Comparison of ENCODE assay signal across 1 cellular context in genomic region chr4:13368262-13368661, GRCh38.
TF ChIP-seq lines count a peak whose summit lies in the region.

No MANE protein-coding gene starts in this region.

TF ChIP-seq in K562, 482 proteins besides CTCF, POLR2A, EP300 and RAD21 (continued from another document and continues in another):
- no peak for TF ChIP-seq TFE3 (CRISPR knock-in tag; IDR thresholded peaks at IDR 0.05)
- no peak for TF ChIP-seq PCBP1 (IDR thresholded peaks at IDR 0.05; ENCODE audit: low read depth, low read length, poor library complexity, severe bottlenecking)
- TF ChIP-seq ESRRA (IDR thresholded peaks at IDR 0.05; ENCODE audit: borderline replicate concordance, low read depth) = peak; percentile 76; the same call in 1 of the 2 replicates
- TF ChIP-seq ZNF551 (CRISPR knock-in tag; IDR thresholded peaks at IDR 0.05) = no peak
- TF ChIP-seq, protein P1, sequence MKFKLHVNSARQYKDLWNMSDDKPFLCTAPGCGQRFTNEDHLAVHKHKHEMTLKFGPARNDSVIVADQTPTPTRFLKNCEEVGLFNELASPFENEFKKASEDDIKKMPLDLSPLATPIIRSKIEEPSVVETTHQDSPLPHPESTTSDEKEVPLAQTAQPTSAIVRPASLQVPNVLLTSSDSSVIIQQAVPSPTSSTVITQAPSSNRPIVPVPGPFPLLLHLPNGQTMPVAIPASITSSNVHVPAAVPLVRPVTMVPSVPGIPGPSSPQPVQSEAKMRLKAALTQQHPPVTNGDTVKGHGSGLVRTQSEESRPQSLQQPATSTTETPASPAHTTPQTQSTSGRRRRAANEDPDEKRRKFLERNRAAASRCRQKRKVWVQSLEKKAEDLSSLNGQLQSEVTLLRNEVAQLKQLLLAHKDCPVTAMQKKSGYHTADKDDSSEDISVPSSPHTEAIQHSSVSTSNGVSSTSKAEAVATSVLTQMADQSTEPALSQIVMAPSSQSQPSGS (CRISPR knock-in tag; IDR thresholded peaks at IDR 0.05) = no peak
- no peak for TF ChIP-seq U2AF1 (optimal IDR thresholded peaks at IDR 0.05; ENCODE audit: low read depth, low read length)
- peak; percentile 75; the same call in 1 of the 2 replicates for TF ChIP-seq ATF7 (IDR thresholded peaks at IDR 0.05)
- TF ChIP-seq ZNF197 (CRISPR knock-in tag; IDR thresholded peaks at IDR 0.05; ENCODE audit: low read depth) = no peak
- TF ChIP-seq MTA3 (IDR thresholded peaks at IDR 0.05; ENCODE audit: borderline replicate concordance) = peak; percentile 69; the same call in 1 of the 2 replicates
- peak; percentile 91 for TF ChIP-seq SMARCA4 (IDR thresholded peaks at IDR 0.05)
- TF ChIP-seq NR2C2 (CRISPR knock-in tag; IDR thresholded peaks at IDR 0.05) = no peak
- TF ChIP-seq NR2C2 (tag; IDR thresholded peaks at IDR 0.05) = peak; percentile 55
- peak; percentile 54; the same call in 1 of the 2 replicates for TF ChIP-seq BRD4 (IDR thresholded peaks at IDR 0.05)
- peak in 1 of 3 experiments; percentile 21 for TF ChIP-seq YY1 (IDR thresholded peaks at IDR 0.05; ENCODE audit: borderline replicate concordance in 1 of 3, control insufficient read depth in 1 of 3, extremely low read depth in 1 of 3, insufficient read depth in 3 of 3, insufficient read length in 1 of 3, insufficient replicate concordance in 2 of 3, low read depth in 1 of 3, low read length in 2 of 3)
- TF ChIP-seq ZNF140 (CRISPR knock-in tag; IDR thresholded peaks at IDR 0.05) = no peak
- TF ChIP-seq ZNF592 (IDR thresholded peaks at IDR 0.05) = peak; percentile 85
- TF ChIP-seq, protein P2, sequence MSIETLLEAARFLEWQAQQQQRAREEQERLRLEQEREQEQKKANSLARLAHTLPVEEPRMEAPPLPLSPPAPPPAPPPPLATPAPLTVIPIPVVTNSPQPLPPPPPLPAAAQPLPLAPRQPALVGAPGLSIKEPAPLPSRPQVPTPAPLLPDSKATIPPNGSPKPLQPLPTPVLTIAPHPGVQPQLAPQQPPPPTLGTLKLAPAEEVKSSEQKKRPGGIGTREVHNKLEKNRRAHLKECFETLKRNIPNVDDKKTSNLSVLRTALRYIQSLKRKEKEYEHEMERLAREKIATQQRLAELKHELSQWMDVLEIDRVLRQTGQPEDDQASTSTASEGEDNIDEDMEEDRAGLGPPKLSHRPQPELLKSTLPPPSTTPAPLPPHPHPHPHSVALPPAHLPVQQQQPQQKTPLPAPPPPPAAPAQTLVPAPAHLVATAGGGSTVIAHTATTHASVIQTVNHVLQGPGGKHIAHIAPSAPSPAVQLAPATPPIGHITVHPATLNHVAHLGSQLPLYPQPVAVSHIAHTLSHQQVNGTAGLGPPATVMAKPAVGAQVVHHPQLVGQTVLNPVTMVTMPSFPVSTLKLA (conservative IDR thresholded peaks at IDR 0.05) = 0 out of 4 replicates have a peak, but pooled peaks of 1 of the 2 experiments have one; percentile 53
- peak; percentile 67 for TF ChIP-seq MEIS2 (IDR thresholded peaks at IDR 0.05; ENCODE audit: partially characterized antibody)
- peak; percentile 84; the same call in 1 of the 2 replicates for TF ChIP-seq LEF1 (IDR thresholded peaks at IDR 0.05)
- peak; percentile 22; the same call in 1 of the 2 replicates for TF ChIP-seq TRIM28 (IDR thresholded peaks at IDR 0.05)
- peak; percentile 89 for TF ChIP-seq ARID1B (IDR thresholded peaks at IDR 0.05)
- TF ChIP-seq SAP30 (IDR thresholded peaks at IDR 0.05; ENCODE audit: borderline replicate concordance, insufficient read depth, low read depth, low read length, poor library complexity, severe bottlenecking) = no peak
- TF ChIP-seq CC2D1A (IDR thresholded peaks at IDR 0.05) = peak; percentile 83; the same call in 1 of the 2 replicates
- peak in 1 of 2 experiments; percentile 79; a peak in 2 of 4 replicates for TF ChIP-seq TBL1XR1 (IDR thresholded peaks at IDR 0.05; ENCODE audit: low read length in 2 of 2)
- TF ChIP-seq DPF2 (IDR thresholded peaks at IDR 0.05) = peak; percentile 93
- peak; percentile 14 to 17 for TF ChIP-seq NCOA2 (IDR thresholded peaks at IDR 0.05; ENCODE audit: partially characterized antibody in 2 of 2)
- peak; percentile 77 for TF ChIP-seq JUND (IDR thresholded peaks at IDR 0.05; ENCODE audit: borderline replicate concordance, low read depth, low read length)
- TF ChIP-seq JUND (tag; IDR thresholded peaks at IDR 0.05; ENCODE audit: borderline replicate concordance, low read depth, low read length) = peak; percentile 51; the same call in 1 of the 3 replicates
- TF ChIP-seq, protein P3, sequence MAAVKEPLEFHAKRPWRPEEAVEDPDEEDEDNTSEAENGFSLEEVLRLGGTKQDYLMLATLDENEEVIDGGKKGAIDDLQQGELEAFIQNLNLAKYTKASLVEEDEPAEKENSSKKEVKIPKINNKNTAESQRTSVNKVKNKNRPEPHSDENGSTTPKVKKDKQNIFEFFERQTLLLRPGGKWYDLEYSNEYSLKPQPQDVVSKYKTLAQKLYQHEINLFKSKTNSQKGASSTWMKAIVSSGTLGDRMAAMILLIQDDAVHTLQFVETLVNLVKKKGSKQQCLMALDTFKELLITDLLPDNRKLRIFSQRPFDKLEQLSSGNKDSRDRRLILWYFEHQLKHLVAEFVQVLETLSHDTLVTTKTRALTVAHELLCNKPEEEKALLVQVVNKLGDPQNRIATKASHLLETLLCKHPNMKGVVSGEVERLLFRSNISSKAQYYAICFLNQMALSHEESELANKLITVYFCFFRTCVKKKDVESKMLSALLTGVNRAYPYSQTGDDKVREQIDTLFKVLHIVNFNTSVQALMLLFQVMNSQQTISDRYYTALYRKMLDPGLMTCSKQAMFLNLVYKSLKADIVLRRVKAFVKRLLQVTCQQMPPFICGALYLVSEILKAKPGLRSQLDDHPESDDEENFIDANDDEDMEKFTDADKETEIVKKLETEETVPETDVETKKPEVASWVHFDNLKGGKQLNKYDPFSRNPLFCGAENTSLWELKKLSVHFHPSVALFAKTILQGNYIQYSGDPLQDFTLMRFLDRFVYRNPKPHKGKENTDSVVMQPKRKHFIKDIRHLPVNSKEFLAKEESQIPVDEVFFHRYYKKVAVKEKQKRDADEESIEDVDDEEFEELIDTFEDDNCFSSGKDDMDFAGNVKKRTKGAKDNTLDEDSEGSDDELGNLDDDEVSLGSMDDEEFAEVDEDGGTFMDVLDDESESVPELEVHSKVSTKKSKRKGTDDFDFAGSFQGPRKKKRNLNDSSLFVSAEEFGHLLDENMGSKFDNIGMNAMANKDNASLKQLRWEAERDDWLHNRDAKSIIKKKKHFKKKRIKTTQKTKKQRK (IDR thresholded peaks at IDR 0.05; ENCODE audit: borderline replicate concordance, low read depth, low read length) = no peak
- no peak for TF ChIP-seq HMG20B (CRISPR knock-in tag; IDR thresholded peaks at IDR 0.05)
- peak; percentile 34; the same call in 1 of the 2 replicates for TF ChIP-seq CBFA2T2 (conservative IDR thresholded peaks at IDR 0.05)
- TF ChIP-seq, protein P4, sequence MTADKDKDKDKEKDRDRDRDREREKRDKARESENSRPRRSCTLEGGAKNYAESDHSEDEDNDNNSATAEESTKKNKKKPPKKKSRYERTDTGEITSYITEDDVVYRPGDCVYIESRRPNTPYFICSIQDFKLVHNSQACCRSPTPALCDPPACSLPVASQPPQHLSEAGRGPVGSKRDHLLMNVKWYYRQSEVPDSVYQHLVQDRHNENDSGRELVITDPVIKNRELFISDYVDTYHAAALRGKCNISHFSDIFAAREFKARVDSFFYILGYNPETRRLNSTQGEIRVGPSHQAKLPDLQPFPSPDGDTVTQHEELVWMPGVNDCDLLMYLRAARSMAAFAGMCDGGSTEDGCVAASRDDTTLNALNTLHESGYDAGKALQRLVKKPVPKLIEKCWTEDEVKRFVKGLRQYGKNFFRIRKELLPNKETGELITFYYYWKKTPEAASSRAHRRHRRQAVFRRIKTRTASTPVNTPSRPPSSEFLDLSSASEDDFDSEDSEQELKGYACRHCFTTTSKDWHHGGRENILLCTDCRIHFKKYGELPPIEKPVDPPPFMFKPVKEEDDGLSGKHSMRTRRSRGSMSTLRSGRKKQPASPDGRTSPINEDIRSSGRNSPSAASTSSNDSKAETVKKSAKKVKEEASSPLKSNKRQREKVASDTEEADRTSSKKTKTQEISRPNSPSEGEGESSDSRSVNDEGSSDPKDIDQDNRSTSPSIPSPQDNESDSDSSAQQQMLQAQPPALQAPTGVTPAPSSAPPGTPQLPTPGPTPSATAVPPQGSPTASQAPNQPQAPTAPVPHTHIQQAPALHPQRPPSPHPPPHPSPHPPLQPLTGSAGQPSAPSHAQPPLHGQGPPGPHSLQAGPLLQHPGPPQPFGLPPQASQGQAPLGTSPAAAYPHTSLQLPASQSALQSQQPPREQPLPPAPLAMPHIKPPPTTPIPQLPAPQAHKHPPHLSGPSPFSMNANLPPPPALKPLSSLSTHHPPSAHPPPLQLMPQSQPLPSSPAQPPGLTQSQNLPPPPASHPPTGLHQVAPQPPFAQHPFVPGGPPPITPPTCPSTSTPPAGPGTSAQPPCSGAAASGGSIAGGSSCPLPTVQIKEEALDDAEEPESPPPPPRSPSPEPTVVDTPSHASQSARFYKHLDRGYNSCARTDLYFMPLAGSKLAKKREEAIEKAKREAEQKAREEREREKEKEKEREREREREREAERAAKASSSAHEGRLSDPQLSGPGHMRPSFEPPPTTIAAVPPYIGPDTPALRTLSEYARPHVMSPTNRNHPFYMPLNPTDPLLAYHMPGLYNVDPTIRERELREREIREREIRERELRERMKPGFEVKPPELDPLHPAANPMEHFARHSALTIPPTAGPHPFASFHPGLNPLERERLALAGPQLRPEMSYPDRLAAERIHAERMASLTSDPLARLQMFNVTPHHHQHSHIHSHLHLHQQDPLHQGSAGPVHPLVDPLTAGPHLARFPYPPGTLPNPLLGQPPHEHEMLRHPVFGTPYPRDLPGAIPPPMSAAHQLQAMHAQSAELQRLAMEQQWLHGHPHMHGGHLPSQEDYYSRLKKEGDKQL (CRISPR knock-in tag; IDR thresholded peaks at IDR 0.05; ENCODE audit: borderline replicate concordance) = no peak
- TF ChIP-seq, protein P5, sequence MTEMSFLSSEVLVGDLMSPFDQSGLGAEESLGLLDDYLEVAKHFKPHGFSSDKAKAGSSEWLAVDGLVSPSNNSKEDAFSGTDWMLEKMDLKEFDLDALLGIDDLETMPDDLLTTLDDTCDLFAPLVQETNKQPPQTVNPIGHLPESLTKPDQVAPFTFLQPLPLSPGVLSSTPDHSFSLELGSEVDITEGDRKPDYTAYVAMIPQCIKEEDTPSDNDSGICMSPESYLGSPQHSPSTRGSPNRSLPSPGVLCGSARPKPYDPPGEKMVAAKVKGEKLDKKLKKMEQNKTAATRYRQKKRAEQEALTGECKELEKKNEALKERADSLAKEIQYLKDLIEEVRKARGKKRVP (CRISPR knock-in tag; IDR thresholded peaks at IDR 0.05) = peak; percentile 48; the same call in 1 of the 2 replicates
- TF ChIP-seq ELK3 (CRISPR knock-in tag; IDR thresholded peaks at IDR 0.05) = no peak
- TF ChIP-seq, protein P6, sequence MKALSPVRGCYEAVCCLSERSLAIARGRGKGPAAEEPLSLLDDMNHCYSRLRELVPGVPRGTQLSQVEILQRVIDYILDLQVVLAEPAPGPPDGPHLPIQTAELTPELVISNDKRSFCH (CRISPR knock-in tag; IDR thresholded peaks at IDR 0.05) = no peak
- TF ChIP-seq, protein P6 (tag; IDR thresholded peaks at IDR 0.05) = 0 out of 2 replicates have a peak, but pooled peaks have one; percentile 45
- peak; percentile 56; the same call in 1 of the 2 replicates for TF ChIP-seq MBD2 (IDR thresholded peaks at IDR 0.05; ENCODE audit: borderline replicate concordance, low read depth)
- TF ChIP-seq PML (IDR thresholded peaks at IDR 0.05; ENCODE audit: low read length) = peak; percentile 42; the same call in 1 of the 2 replicates
- no peak for TF ChIP-seq SRSF7 (optimal IDR thresholded peaks at IDR 0.05; ENCODE audit: low read depth, low read length)
